ENCODE assay signal across 25 cellular contexts in the genomic region with DNA sequence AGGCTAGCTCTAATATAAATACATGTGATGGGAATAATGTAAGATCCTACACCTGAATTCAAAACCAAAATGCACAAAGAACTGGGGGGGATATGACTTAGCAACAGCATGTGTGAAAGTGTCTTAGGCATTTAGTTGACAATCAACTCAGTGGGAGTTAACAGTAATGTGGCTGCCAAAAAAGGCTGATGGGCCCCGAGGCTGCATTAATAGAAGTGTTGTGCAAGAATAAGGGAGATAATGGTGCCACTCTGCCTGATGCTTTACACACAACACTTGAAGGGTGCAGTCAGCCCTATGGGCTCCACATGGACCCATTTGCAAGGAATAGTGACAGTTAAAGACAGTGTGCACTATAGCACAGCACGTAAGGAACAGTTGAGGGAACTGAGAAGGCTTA.
"Had no signal": no experiment of that assay in that cellular context is flagged by ENCODE, and none has a peak within 500 bp of the region (broad histone marks: within the 10 kb centered on the region; RNA-seq: fewer than 3 reads in every experiment).

No MANE protein-coding gene starts in this region.

- H3K9me3 Mint-ChIP-seq: activated naive CD4-positive, alpha-beta T cell treated with anti-CD3 and anti-CD28 coated beads, Interleukin-2, amount 50 U/mL, for 24 hours; central memory CD8-positive, alpha-beta T cell; T-helper 1 cell treated with Interleukin-12 subunit alpha and Interleukin-12 subunit beta and Interleukin-4 antibody, amounts not matched to agents 30 μg/mL and 1 μg/mL, for 36 hours had no signal

- H3K36me3 Mint-ChIP-seq: activated naive CD4-positive, alpha-beta T cell treated with anti-CD3 and anti-CD28 coated beads, Interleukin-2, amount 50 U/mL, for 24 hours; WTC11 had no signal

- H3K36me3 ChIP-seq: ascending aorta, SJCRH30 had no signal

- H3K27me3 ChIP-seq: ascending aorta, body of pancreas, SJCRH30 had no signal

- H3K9me3 ChIP-seq: ascending aorta, body of pancreas, SJCRH30 had no signal

- H3K4me1 ChIP-seq: ascending aorta, body of pancreas, SJCRH30 had no signal

- H3K4me1 Mint-ChIP-seq: activated naive CD4-positive, alpha-beta T cell treated with anti-CD3 and anti-CD28 coated beads, Interleukin-2, amount 50 U/mL, for 24 hours; central memory CD8-positive, alpha-beta T cell had no signal

- DNase-seq: activated CD4-positive, alpha-beta T cell treated with anti-CD3 and anti-CD28 coated beads for 48 hours; activated CD4-positive, alpha-beta T cell treated with anti-CD3 and anti-CD28 coated beads, Interleukin-2, amount 50 U/mL, for 4 hours; activated CD4-positive, CD25-positive, alpha-beta regulatory T cell treated with anti-CD3 and anti-CD28 coated beads, Interleukin-2, amount 50 U/mL, for 72 hours; activated CD8-positive, alpha-beta memory T cell treated with anti-CD3 and anti-CD28 coated beads, Interleukin-2, amount 50 U/mL, for 48 hours; activated CD8-positive, alpha-beta T cell treated with anti-CD3 and anti-CD28 coated beads, Interleukin-2, amount 10 ng/mL, durations not matched to agents 7 days and 5 days; activated effector memory CD4-positive, alpha-beta T cell treated with Interleukin-2 at 50 U/mL for 16 hours; activated naive CD4-positive, alpha-beta T cell; activated T-cell treated with anti-CD3 and anti-CD28 coated beads, Interleukin-2, amount 50 U/mL, for 1 hour; body of pancreas; Kasumi-1; KBM-7; NCI-H1048; NCI-H187; NCI-H2081; NCI-H2171; NCI-H2227 treated with DMSO at 0.1 percent for 48 hours; NCI-H510A treated with DMSO at 0.1 percent for 48 hours; Right ventricle myocardium superior; SJCRH30 had no signal

- H3K27ac Mint-ChIP-seq: activated CD8-positive, alpha-beta T cell treated with anti-CD3 and anti-CD28 coated beads, Interleukin-2, amount 10 ng/mL, durations not matched to agents 7 days and 5 days; activated naive CD4-positive, alpha-beta T cell treated with anti-CD3 and anti-CD28 coated beads, Interleukin-2, amount 50 U/mL, for 24 hours; T-helper 1 cell treated with Interleukin-12 subunit alpha and Interleukin-12 subunit beta and Interleukin-4 antibody, amounts not matched to agents 30 μg/mL and 1 μg/mL, for 36 hours; WTC11 had no signal

- H3K4me3 Mint-ChIP-seq: activated CD8-positive, alpha-beta T cell treated with anti-CD3 and anti-CD28 coated beads, Interleukin-2, amount 10 ng/mL, durations not matched to agents 7 days and 5 days; activated naive CD4-positive, alpha-beta T cell treated with anti-CD3 and anti-CD28 coated beads, Interleukin-2, amount 50 U/mL, for 24 hours; central memory CD8-positive, alpha-beta T cell; T-helper 1 cell treated with Interleukin-12 subunit alpha and Interleukin-12 subunit beta and Interleukin-4 antibody, amounts not matched to agents 30 μg/mL and 1 μg/mL, for 36 hours; WTC11 had no signal

- H3K4me3 ChIP-seq: ascending aorta, body of pancreas, SJCRH30 had no signal

- H3K27me3 Mint-ChIP-seq: activated naive CD4-positive, alpha-beta T cell treated with anti-CD3 and anti-CD28 coated beads, Interleukin-2, amount 50 U/mL, for 24 hours; central memory CD8-positive, alpha-beta T cell had no signal

- H3K27ac ChIP-seq: ascending aorta, body of pancreas, RWPE1, SJCRH30 had no signal
